In genomic region chr11:66488957-66489356, GRCh38 we compare ENCODE assay signal across 2 cellular contexts.
TF ChIP-seq lines count a peak whose summit lies in the region.

No MANE protein-coding gene starts in this region.

TF ChIP-seq in Ishikawa, 13 proteins besides CTCF, POLR2A, EP300 and RAD21:
- TF ChIP-seq NFIC (IDR thresholded peaks at IDR 0.05) (peak; percentile 30; the same call in 1 of the 2 replicates), TAF1 (IDR thresholded peaks at IDR 0.05; ENCODE audit: low read depth) (no peak)

TF ChIP-seq in WTC11, 78 proteins besides CTCF, POLR2A, EP300 and RAD21:
- TF ChIP-seq ZBTB21 (CRISPR knock-in tag; IDR thresholded peaks at IDR 0.05; ENCODE audit: borderline replicate concordance) = no peak
- TF ChIP-seq HMGXB4 (CRISPR knock-in tag; IDR thresholded peaks at IDR 0.05) = no peak
- TF ChIP-seq CREB1 (CRISPR knock-in tag; IDR thresholded peaks at IDR 0.05) = no peak
- no peak for TF ChIP-seq ATF3 (CRISPR knock-in tag; conservative IDR thresholded peaks at IDR 0.05)
- TF ChIP-seq TEAD4 (CRISPR knock-in tag; IDR thresholded peaks at IDR 0.05) = no peak
- TF ChIP-seq ZNF281 (CRISPR knock-in tag; IDR thresholded peaks at IDR 0.05) = no peak
- TF ChIP-seq ATF6 (CRISPR knock-in tag; IDR thresholded peaks at IDR 0.05) = no peak
- TF ChIP-seq ETV6 (CRISPR knock-in tag; IDR thresholded peaks at IDR 0.05) = no peak
- no peak for TF ChIP-seq ZNF416 (CRISPR knock-in tag; IDR thresholded peaks at IDR 0.05)
- no peak for TF ChIP-seq JUN (CRISPR knock-in tag; IDR thresholded peaks at IDR 0.05)
- TF ChIP-seq RORB (CRISPR knock-in tag; IDR thresholded peaks at IDR 0.05) = no peak
- TF ChIP-seq OVOL2 (CRISPR knock-in tag; IDR thresholded peaks at IDR 0.05; ENCODE audit: borderline replicate concordance) = no peak
- TF ChIP-seq ZNF317 (CRISPR knock-in tag; IDR thresholded peaks at IDR 0.05; ENCODE audit: borderline replicate concordance, low read depth) = no peak
- TF ChIP-seq ZMAT4 (CRISPR knock-in tag; IDR thresholded peaks at IDR 0.05) = no peak
- TF ChIP-seq MXD4 (CRISPR knock-in tag; IDR thresholded peaks at IDR 0.05; ENCODE audit: borderline replicate concordance) = no peak
